ENCODE assay signal across 2 cellular contexts in genomic region chr4:8862334-8862733, GRCh38.
TF ChIP-seq lines count a peak whose summit lies in the region.

No MANE protein-coding gene starts in this region.

TF ChIP-seq in WTC11, 78 proteins besides CTCF, POLR2A, EP300 and RAD21:
- no peak for TF ChIP-seq NFYB (CRISPR knock-in tag; conservative IDR thresholded peaks at IDR 0.05; ENCODE audit: low read depth)
- TF ChIP-seq ATF6 (CRISPR knock-in tag; IDR thresholded peaks at IDR 0.05): no peak
- TF ChIP-seq ATF2 (CRISPR knock-in tag; IDR thresholded peaks at IDR 0.05; ENCODE audit: borderline replicate concordance, low read depth): no peak
- TF ChIP-seq E2F4 (CRISPR knock-in tag; IDR thresholded peaks at IDR 0.05; ENCODE audit: borderline replicate concordance, low read depth): no peak
- TF ChIP-seq ATF3 (CRISPR knock-in tag; conservative IDR thresholded peaks at IDR 0.05): no peak
- no peak for TF ChIP-seq ZNF532 (CRISPR knock-in tag; IDR thresholded peaks at IDR 0.05; ENCODE audit: borderline replicate concordance)
- no peak for TF ChIP-seq FOXP4 (CRISPR knock-in tag; IDR thresholded peaks at IDR 0.05)
- no peak for TF ChIP-seq CBFB (CRISPR knock-in tag; IDR thresholded peaks at IDR 0.05; ENCODE audit: low read depth)
- TF ChIP-seq JAZF1 (CRISPR knock-in tag; IDR thresholded peaks at IDR 0.05): no peak
- TF ChIP-seq IRF2 (CRISPR knock-in tag; IDR thresholded peaks at IDR 0.05; ENCODE audit: borderline replicate concordance, low read depth): no peak

TF ChIP-seq in H1, 55 proteins besides CTCF, POLR2A, EP300 and RAD21:
- TF ChIP-seq GABPA (IDR thresholded peaks at IDR 0.05; ENCODE audit: borderline replicate concordance, insufficient read depth, low read length): no peak
- 0 out of 2 replicates have a peak, but pooled peaks have one; percentile 36 for TF ChIP-seq CBX8 (IDR thresholded peaks at IDR 0.05; ENCODE audit: borderline replicate concordance, low read depth, low read length)
